In the genomic region with DNA sequence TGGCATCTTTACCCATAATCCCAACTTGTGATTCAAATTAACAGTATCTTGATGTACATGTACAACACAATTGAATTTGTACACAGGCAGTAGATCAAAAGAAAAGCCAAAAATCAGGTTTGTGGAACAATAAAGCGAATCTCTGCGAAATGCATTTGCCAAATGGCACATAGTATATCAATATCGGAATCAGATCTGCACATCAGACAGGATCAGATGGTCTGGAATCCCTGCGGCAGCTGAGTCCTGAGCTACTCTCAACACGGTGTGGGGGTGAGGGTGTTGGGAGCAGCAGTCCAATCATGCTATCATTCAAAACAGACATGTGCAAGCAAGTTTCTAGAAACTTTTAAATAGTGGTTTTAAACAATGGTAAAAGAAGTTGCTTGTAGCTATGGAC, we compare ENCODE assay signal across 1 cellular context.
TF ChIP-seq lines count a peak whose summit lies in the region.

No MANE protein-coding gene starts in this region.

TF ChIP-seq in SK-N-SH, 30 proteins besides CTCF, POLR2A, EP300 and RAD21 (continued from another document):
- TF ChIP-seq, protein P1, sequence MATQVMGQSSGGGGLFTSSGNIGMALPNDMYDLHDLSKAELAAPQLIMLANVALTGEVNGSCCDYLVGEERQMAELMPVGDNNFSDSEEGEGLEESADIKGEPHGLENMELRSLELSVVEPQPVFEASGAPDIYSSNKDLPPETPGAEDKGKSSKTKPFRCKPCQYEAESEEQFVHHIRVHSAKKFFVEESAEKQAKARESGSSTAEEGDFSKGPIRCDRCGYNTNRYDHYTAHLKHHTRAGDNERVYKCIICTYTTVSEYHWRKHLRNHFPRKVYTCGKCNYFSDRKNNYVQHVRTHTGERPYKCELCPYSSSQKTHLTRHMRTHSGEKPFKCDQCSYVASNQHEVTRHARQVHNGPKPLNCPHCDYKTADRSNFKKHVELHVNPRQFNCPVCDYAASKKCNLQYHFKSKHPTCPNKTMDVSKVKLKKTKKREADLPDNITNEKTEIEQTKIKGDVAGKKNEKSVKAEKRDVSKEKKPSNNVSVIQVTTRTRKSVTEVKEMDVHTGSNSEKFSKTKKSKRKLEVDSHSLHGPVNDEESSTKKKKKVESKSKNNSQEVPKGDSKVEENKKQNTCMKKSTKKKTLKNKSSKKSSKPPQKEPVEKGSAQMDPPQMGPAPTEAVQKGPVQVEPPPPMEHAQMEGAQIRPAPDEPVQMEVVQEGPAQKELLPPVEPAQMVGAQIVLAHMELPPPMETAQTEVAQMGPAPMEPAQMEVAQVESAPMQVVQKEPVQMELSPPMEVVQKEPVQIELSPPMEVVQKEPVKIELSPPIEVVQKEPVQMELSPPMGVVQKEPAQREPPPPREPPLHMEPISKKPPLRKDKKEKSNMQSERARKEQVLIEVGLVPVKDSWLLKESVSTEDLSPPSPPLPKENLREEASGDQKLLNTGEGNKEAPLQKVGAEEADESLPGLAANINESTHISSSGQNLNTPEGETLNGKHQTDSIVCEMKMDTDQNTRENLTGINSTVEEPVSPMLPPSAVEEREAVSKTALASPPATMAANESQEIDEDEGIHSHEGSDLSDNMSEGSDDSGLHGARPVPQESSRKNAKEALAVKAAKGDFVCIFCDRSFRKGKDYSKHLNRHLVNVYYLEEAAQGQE (IDR thresholded peaks at IDR 0.05; ENCODE audit: low read depth, low read length) = no peak
- TF ChIP-seq YY1 (IDR thresholded peaks at IDR 0.05; ENCODE audit: low read depth) = no peak
- no peak for TF ChIP-seq CHD2 (IDR thresholded peaks at IDR 0.05; ENCODE audit: low read length, partially characterized antibody)
- TF ChIP-seq TAF1 (IDR thresholded peaks at IDR 0.05; ENCODE audit: borderline replicate concordance, low read depth, low read length) = no peak
- no peak for TF ChIP-seq NRF1 (IDR thresholded peaks at IDR 0.05; ENCODE audit: low read depth, low read length)
- TF ChIP-seq MEF2A (IDR thresholded peaks at IDR 0.05; ENCODE audit: borderline replicate concordance, low read depth) = no peak
- TF ChIP-seq POLR2AphosphoS5 (IDR thresholded peaks at IDR 0.05; ENCODE audit: low read depth, low read length) = no peak
- TF ChIP-seq FOXJ3 (CRISPR knock-in tag; IDR thresholded peaks at IDR 0.05) = no peak
- no peak for TF ChIP-seq GATA2 (CRISPR knock-in tag; IDR thresholded peaks at IDR 0.05)
- TF ChIP-seq FOSL2 (IDR thresholded peaks at IDR 0.05; ENCODE audit: borderline replicate concordance, low read depth) = no peak
- no peak for TF ChIP-seq RFX5 (IDR thresholded peaks at IDR 0.05; ENCODE audit: low read length)
- TF ChIP-seq, protein P2, sequence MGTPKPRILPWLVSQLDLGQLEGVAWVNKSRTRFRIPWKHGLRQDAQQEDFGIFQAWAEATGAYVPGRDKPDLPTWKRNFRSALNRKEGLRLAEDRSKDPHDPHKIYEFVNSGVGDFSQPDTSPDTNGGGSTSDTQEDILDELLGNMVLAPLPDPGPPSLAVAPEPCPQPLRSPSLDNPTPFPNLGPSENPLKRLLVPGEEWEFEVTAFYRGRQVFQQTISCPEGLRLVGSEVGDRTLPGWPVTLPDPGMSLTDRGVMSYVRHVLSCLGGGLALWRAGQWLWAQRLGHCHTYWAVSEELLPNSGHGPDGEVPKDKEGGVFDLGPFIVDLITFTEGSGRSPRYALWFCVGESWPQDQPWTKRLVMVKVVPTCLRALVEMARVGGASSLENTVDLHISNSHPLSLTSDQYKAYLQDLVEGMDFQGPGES (IDR thresholded peaks at IDR 0.05; ENCODE audit: low read depth, low read length) = no peak
- no peak for TF ChIP-seq FOXM1 (IDR thresholded peaks at IDR 0.05; ENCODE audit: low read depth)
- TF ChIP-seq ELF1 (IDR thresholded peaks at IDR 0.05) = no peak
